10 cellular contexts compared by ENCODE assay signal in the genomic region with DNA sequence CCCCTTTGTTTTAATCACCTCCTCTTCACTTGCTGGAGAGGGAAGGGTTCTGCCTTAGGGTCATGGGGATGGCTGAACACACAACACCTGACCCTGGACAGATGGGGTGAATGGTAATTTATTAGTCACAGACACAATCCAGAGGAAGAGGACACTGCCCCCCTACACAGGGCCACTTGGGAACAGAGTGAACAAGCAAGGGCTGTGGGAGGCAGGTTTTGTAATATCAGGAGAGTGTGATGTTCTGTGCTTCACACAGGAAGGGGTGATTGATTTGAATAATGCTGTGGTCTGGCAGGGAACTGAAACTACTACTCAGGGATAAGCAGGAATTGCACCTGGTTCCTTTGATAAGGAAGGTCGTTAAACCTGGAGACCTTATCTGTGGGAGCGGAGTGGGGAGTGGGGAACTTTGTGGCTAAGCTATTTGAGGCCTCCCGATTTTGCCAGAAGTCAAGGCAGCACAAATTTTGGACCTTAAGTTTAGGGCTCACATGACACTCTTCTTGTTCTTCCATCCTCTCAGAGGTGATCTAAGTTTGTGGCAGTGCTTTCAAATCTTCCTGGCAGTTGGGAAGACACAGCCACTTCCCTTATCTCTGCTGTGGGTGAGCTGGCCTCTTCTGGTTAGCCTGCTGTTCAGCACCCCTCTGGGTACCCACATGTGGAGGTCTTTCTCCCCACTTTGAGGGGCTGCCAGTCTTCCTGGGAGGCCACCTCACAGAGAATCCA.
DNase-seq lines count a peak whose midpoint lies in the region; ATAC-seq and TF ChIP-seq lines count a peak whose summit lies in the region.
"Had no signal": no experiment of that assay in that cellular context is flagged by ENCODE, and none has a peak within 500 bp of the region (broad histone marks: within the 10 kb centered on the region; RNA-seq: fewer than 3 reads in every experiment).

No MANE protein-coding gene starts in this region.

- peaks cover 4% of the 10 kb centered on the region for H3K27me3 Mint-ChIP-seq in activated T-helper 1 cell treated with anti-CD3 and anti-CD28 coated beads, Interleukin-12 subunit alpha, Interleukin-12 subunit beta, Interleukin-2, Interleukin-4 antibody, amounts not matched to agents 30 ng/mL and 10 ng/mL and 1 ng/mL, durations not matched to agents 14 hours and 24 hours and 36 hours (ENCODE audit: insufficient read depth)

- H3K27me3 ChIP-seq in prostate gland (replicated peaks; ENCODE audit: insufficient read depth): no peaks in the 10 kb centered on the region

- no peak overlapping the region for H3K4me3 ChIP-seq in prostate gland
- H3K4me3 ChIP-seq: A549 had no signal

- H3K4me1 ChIP-seq in prostate gland (replicated peaks): no peaks in the 10 kb centered on the region

- H3K9me3 Mint-ChIP-seq in activated T-helper 1 cell treated with anti-CD3 and anti-CD28 coated beads, Interleukin-12 subunit alpha, Interleukin-12 subunit beta, Interleukin-2, Interleukin-4 antibody, amounts not matched to agents 30 ng/mL and 10 ng/mL and 1 ng/mL, durations not matched to agents 14 hours and 24 hours and 36 hours: no peaks in the 10 kb centered on the region

- DNase-seq in NCI-H2107 treated with DMSO at 0.1 percent for 48 hours (lab: John Stamatoyannopoulos, UW; ENCODE audit: unreplicated experiment) (peak; percentile 61), NCI-H2107 (lab: John Stamatoyannopoulos, UW) (no peak), prostate gland (ENCODE audit: low spot score) (no peak), RKO (ENCODE audit: low spot score) (no peak), NCI-H146 treated with DMSO at 0.1 percent for 48 hours (lab: John Stamatoyannopoulos, UW; ENCODE audit: unreplicated experiment) (no peak)
- DNase-seq in activated T-helper 1 cell treated with anti-CD3 and anti-CD28 coated beads, Interleukin-12 subunit alpha, Interleukin-12 subunit beta, Interleukin-2, Interleukin-4 antibody, amounts not matched to agents 30 ng/mL and 10 ng/mL and 1 ng/mL, durations not matched to agents 14 hours and 24 hours and 36 hours (ENCODE audit: low spot score): no peak
- DNase-seq: effector CD4-positive, alpha-beta T cell had no signal

- no peak for TF ChIP-seq POLR2A in prostate gland (IDR thresholded peaks at IDR 0.05)

- TF ChIP-seq CTCF in prostate gland (IDR thresholded peaks at IDR 0.05): no peak

- peak overlapping the region; percentile 43 for H3K27ac Mint-ChIP-seq in activated T-helper 1 cell treated with anti-CD3 and anti-CD28 coated beads, Interleukin-12 subunit alpha, Interleukin-12 subunit beta, Interleukin-2, Interleukin-4 antibody, amounts not matched to agents 30 ng/mL and 10 ng/mL and 1 ng/mL, durations not matched to agents 14 hours and 24 hours and 36 hours

- no peak overlapping the region for H3K4me3 Mint-ChIP-seq in activated T-helper 1 cell treated with anti-CD3 and anti-CD28 coated beads, Interleukin-12 subunit alpha, Interleukin-12 subunit beta, Interleukin-2, Interleukin-4 antibody, amounts not matched to agents 30 ng/mL and 10 ng/mL and 1 ng/mL, durations not matched to agents 14 hours and 24 hours and 36 hours

- H3K4me1 Mint-ChIP-seq in activated T-helper 1 cell treated with anti-CD3 and anti-CD28 coated beads, Interleukin-12 subunit alpha, Interleukin-12 subunit beta, Interleukin-2, Interleukin-4 antibody, amounts not matched to agents 30 ng/mL and 10 ng/mL and 1 ng/mL, durations not matched to agents 14 hours and 24 hours and 36 hours (ENCODE audit: low read depth): peaks cover 12% of the 10 kb centered on the region

- intact Hi-C loops in activated T-helper 1 cell treated with anti-CD3 and anti-CD28 coated beads, Interleukin-12 subunit alpha, Interleukin-12 subunit beta, Interleukin-2, Interleukin-4 antibody, amounts not matched to agents 30 ng/mL and 10 ng/mL and 1 ng/mL, durations not matched to agents 14 hours and 24 hours and 36 hours (cut with micrococcal nuclease): loop anchor here (10.0 kb wide), 1 partner anchor 120 kb away; no protein-coding TSS in a partner anchor
- intact Hi-C loops in prostate gland (cut with DNase I): no loop called here

- 35% methylated on average over 3 of the region's 3 CpGs for WGBS in prostate gland

- H3K36me3 ChIP-seq in prostate gland: no peaks in the 10 kb centered on the region

- no peaks in the 10 kb centered on the region for H3K9me3 ChIP-seq in prostate gland
- H3K9me3 ChIP-seq: A549 had no signal

- no peaks in the 10 kb centered on the region for H3K36me3 Mint-ChIP-seq in activated T-helper 1 cell treated with anti-CD3 and anti-CD28 coated beads, Interleukin-12 subunit alpha, Interleukin-12 subunit beta, Interleukin-2, Interleukin-4 antibody, amounts not matched to agents 30 ng/mL and 10 ng/mL and 1 ng/mL, durations not matched to agents 14 hours and 24 hours and 36 hours (ENCODE audit: low read depth)

- H3K27ac ChIP-seq in prostate gland: peak overlapping the region; percentile 4 to 12
- H3K27ac ChIP-seq: A549 had no signal

- ATAC-seq in HG03378 (IDR thresholded peaks at IDR 0.05; ENCODE audit: unreplicated experiment) (peak; percentile 53), GM18520 (IDR thresholded peaks at IDR 0.05; ENCODE audit: unreplicated experiment) (no peak)
- ATAC-seq: A549 had no signal
